In genomic region chr14:23364164-23364571, GRCh38 we compare ENCODE assay signal across 9 cellular contexts. TPM values are rescaled to one million over a fixed set of nuclear protein-coding genes. Genes with fewer than 3 reads are reported as not detected.
DNase-seq lines count a peak whose midpoint lies in the region; ATAC-seq, FAIRE-seq and TF ChIP-seq lines count a peak whose summit lies in the region.
"Had no signal": no experiment of that assay in that cellular context is flagged by ENCODE, and none has a peak within 500 bp of the region (broad histone marks: within the 10 kb centered on the region; RNA-seq: fewer than 3 reads in every experiment).

No MANE protein-coding gene starts in this region.

- DNase-seq in dedifferentiated amniotic fluid mesenchymal stem cell (ENCODE audit: extremely low spot score) (peak; percentile 32), kidney epithelial cell (ENCODE audit: low read depth) (no peak), small intestine (no peak)
- no peak for DNase-seq in effector memory CD4-positive, alpha-beta T cell

- no peak for FAIRE-seq in small intestine (lab: Jason Lieb, UNC)
- FAIRE-seq: GM18507 had no signal

- no peak for ATAC-seq in GM19455 (IDR thresholded peaks at IDR 0.05; ENCODE audit: unreplicated experiment)
- no peak for ATAC-seq in GM18517 (IDR thresholded peaks at IDR 0.05; ENCODE audit: unreplicated experiment)

- H3K36me3 ChIP-seq in HUES6 (ENCODE audit: control insufficient read depth, insufficient read depth, low read length) (peaks cover 8% of the 10 kb centered on the region), kidney epithelial cell (ENCODE audit: control insufficient read depth, insufficient read depth, low read length) (no peaks in the 10 kb centered on the region), stomach smooth muscle (ENCODE audit: control insufficient read depth in 2 of 2, insufficient read depth in 2 of 2, low read length in 2 of 2) (peaks cover 0 to 3% of the 10 kb centered on the region in 2 donors), small intestine (ENCODE audit: control insufficient read depth in 2 of 2, insufficient read depth in 2 of 2, low read length in 2 of 2) (no peaks in the 10 kb centered on the region)
- H3K36me3 ChIP-seq in effector memory CD4-positive, alpha-beta T cell (ENCODE audit: control insufficient read depth, insufficient read depth, low read length), result no peaks in the 10 kb centered on the region

- no peak for TF ChIP-seq CTCF in kidney epithelial cell (IDR thresholded peaks at IDR 0.05; ENCODE audit: insufficient read depth, low read length, poor library complexity, severe bottlenecking)

- H3K4me1 ChIP-seq in HUES6 (ENCODE audit: control insufficient read depth, insufficient read depth, low read length) (peaks cover 21% of the 10 kb centered on the region), stomach smooth muscle (ENCODE audit: control insufficient read depth, insufficient read depth, low read length) (peaks cover 35% of the 10 kb centered on the region), small intestine (ENCODE audit: control insufficient read depth in 2 of 2, insufficient read depth in 1 of 2, low read depth in 1 of 2, low read length in 1 of 2) (peaks cover 0 to 3% of the 10 kb centered on the region in 2 donors)
- H3K4me1 ChIP-seq in effector memory CD4-positive, alpha-beta T cell (ENCODE audit: control insufficient read depth, insufficient read depth, low read length, poor library complexity, severe bottlenecking), result no peaks in the 10 kb centered on the region

- H3K4me3 ChIP-seq in HUES6 (ENCODE audit: low read depth, low read length) (peak overlapping the region; percentile 66), kidney epithelial cell (ENCODE audit: low read depth, low read length) (peak overlapping the region; percentile 43), stomach smooth muscle (ENCODE audit: low read length in 2 of 2) (peak overlapping the region; percentile 63 to 78), small intestine (ENCODE audit: low read depth in 1 of 2, low read length in 2 of 2) (no peak overlapping the region)
- H3K4me3 ChIP-seq in effector memory CD4-positive, alpha-beta T cell (ENCODE audit: insufficient read depth, low read depth, low read length, poor library complexity, severe bottlenecking), result no peak overlapping the region

- 41 to 65% (median 45%) methylated on average over 5 of the region's 5 CpGs for WGBS in small intestine, 3 donors

- H3K9me3 ChIP-seq in HUES6 (ENCODE audit: control insufficient read depth, insufficient read depth, low read depth, low read length), result no peaks in the 10 kb centered on the region
- no peaks in the 10 kb centered on the region for H3K9me3 ChIP-seq in stomach smooth muscle (ENCODE audit: control insufficient read depth in 2 of 2, low read length in 2 of 2)
- H3K9me3 ChIP-seq in small intestine (ENCODE audit: control insufficient read depth, low read depth), result no peaks in the 10 kb centered on the region
- no peaks in the 10 kb centered on the region for H3K9me3 ChIP-seq in effector memory CD4-positive, alpha-beta T cell (ENCODE audit: control insufficient read depth, low read length)

- H3K27ac ChIP-seq in HUES6 (ENCODE audit: low read depth, low read length) (peak overlapping the region; percentile 28; the same call in 1 of the 2 replicates), stomach smooth muscle (ENCODE audit: low read length) (peak overlapping the region; percentile 93), small intestine (ENCODE audit: low read depth in 1 of 2, low read length in 1 of 2) (peak overlapping the region in 1 of 2 donors; percentile 86)
- H3K27ac ChIP-seq in effector memory CD4-positive, alpha-beta T cell (ENCODE audit: insufficient read depth, low read length, poor library complexity, severe bottlenecking), result no peak overlapping the region

- H3K9ac ChIP-seq in HUES6 (ENCODE audit: low read length) (peak overlapping the region; percentile 72), stomach smooth muscle (ENCODE audit: low read length in 2 of 2) (peak overlapping the region; percentile 82 to 88)

- H3K27me3 ChIP-seq in HUES6 (ENCODE audit: control insufficient read depth, insufficient read depth, low read length), result peaks cover 22% of the 10 kb centered on the region
- peaks cover 17% of the 10 kb centered on the region for H3K27me3 ChIP-seq in kidney epithelial cell (ENCODE audit: control insufficient read depth, insufficient read depth, low read length)
- no peaks in the 10 kb centered on the region for H3K27me3 ChIP-seq in stomach smooth muscle (ENCODE audit: control insufficient read depth in 1 of 2, insufficient read depth in 2 of 2, low read length in 2 of 2)
- H3K27me3 ChIP-seq in small intestine (ENCODE audit: control insufficient read depth in 2 of 2, insufficient read depth in 2 of 2, low read length in 2 of 2), result peaks cover 6 to 16% of the 10 kb centered on the region in 2 donors
- H3K27me3 ChIP-seq in effector memory CD4-positive, alpha-beta T cell (replicated peaks; ENCODE audit: control insufficient read depth, insufficient read depth, low read length, poor library complexity, severe bottlenecking), result peaks cover 16% of the 10 kb centered on the region

RNA-seq across cellular contexts. Expression of gene EFS, which starts 0.8 kb away (rescaled TPM):
- 10.8 and 15.4 TPM in 2 replicates for total RNA-seq in kidney epithelial cell
- 1 to 10 TPM in 1 of 3 donors, under 1 TPM in 2; 0.54 to 3.0 (median 0.67) TPM for polyA plus RNA-seq in small intestine

RNA-seq across cellular contexts. Expression of gene IL25, which starts 8.4 kb away (rescaled TPM):
- total RNA-seq in kidney epithelial cell, result not detected in 2 replicates
- polyA plus RNA-seq in small intestine, result not detected

RNA-seq across cellular contexts. Expression of gene SLC22A17, which starts 11.5 kb away (rescaled TPM):
- 7.8 and 13.1 TPM in 2 replicates for total RNA-seq in kidney epithelial cell
- 10 to 100 TPM in 1 of 3 donors, 1 to 10 TPM in 1, under 1 TPM in 1; 0.67 to 12.7 (median 2.2) TPM for polyA plus RNA-seq in small intestine

RNA-seq across cellular contexts. Expression of gene CMTM5, which starts 12.7 kb away (rescaled TPM):
- total RNA-seq in kidney epithelial cell, result not detected in 2 replicates
- polyA plus RNA-seq in small intestine, result under 1 TPM in 1 of 3 donors, not detected in 2; 0.97 TPM

RNA-seq across cellular contexts. Expression of gene PABPN1, which starts 42.9 kb away (rescaled TPM):
- 61.4 and 70.7 TPM in 2 replicates for total RNA-seq in kidney epithelial cell
- 100 to 1,000 TPM; 119 to 170 (median 125) TPM for polyA plus RNA-seq in small intestine

Comparison
In these comparisons a context has a peak if more than half of its experiments do, and no peak if none do; other contexts are left out.
1. H3K4me3 ChIP-seq: peak in HUES6 (single experiment), kidney epithelial cell (single experiment) and stomach smooth muscle (2 of 2); none in small intestine (0 of 2) and effector memory CD4-positive, alpha-beta T cell (single experiment).